In genomic region chr10:50534748-50535376, GRCh38 we compare ENCODE assay signal across 7 cellular contexts.
A peak's percentile ranks its signal among the peaks of the same experiment; 100 is the strongest.
DNase-seq lines count a peak whose midpoint lies in the region; ATAC-seq and TF ChIP-seq lines count a peak whose summit lies in the region.
"Not testable (repeated sequence)": the region's sequence is repeated elsewhere in the genome, so short reads cannot be mapped to it uniquely, and the experiment has no call there.

No MANE protein-coding gene starts in this region.

- H3K27me3 ChIP-seq in SJSA1 (replicated peaks); adipocyte (replicated peaks; ENCODE audit: control insufficient read depth, insufficient read depth, low read length): not testable (repeated sequence)

- not testable (repeated sequence) for H3K9ac ChIP-seq in adipocyte (ENCODE audit: low read length)

- H3K9me3 ChIP-seq in SJSA1 (replicated peaks); adipocyte (ENCODE audit: control insufficient read depth, low read length): not testable (repeated sequence)

- H3K9me3 Mint-ChIP-seq in Calu3 (ENCODE audit: low read depth, unreplicated experiment); natural killer cell: not testable (repeated sequence)

- CTCF ChIA-PET in Calu3 (lab: Charles Lee) = interaction anchor here (0.7 to 1.6 kb wide), 2 partner anchors 9 to 117 kb away, joined by 3 read pairs; no protein-coding TSS in a partner anchor

- not testable (repeated sequence) for H3K27ac Mint-ChIP-seq in Calu3 (ENCODE audit: unreplicated experiment); natural killer cell

- peak in 2 of 3 donors; percentile 40 to 64 for ATAC-seq in natural killer cell

- DNase-seq in Calu3 (peak; percentile 55), HS-5 (ENCODE audit: low read depth) (peak; percentile 26), SJSA1 (ENCODE audit: low read depth in 1 of 2, low spot score in 2 of 2) (peak; percentile 58 to 68), adipocyte (ENCODE audit: low read depth) (peak; percentile 39), choroid plexus epithelial cell (ENCODE audit: low read depth) (peak; percentile 92), fibroblast of the aortic adventitia (ENCODE audit: low read depth) (peak; percentile 87)
- DNase-seq in natural killer cell = not testable (repeated sequence)

- not testable (repeated sequence) for H3K27me3 Mint-ChIP-seq in Calu3 (ENCODE audit: unreplicated experiment); natural killer cell (ENCODE audit: low read depth in 2 of 2)

- H3K4me3 Mint-ChIP-seq in Calu3 (ENCODE audit: low read depth, unreplicated experiment); natural killer cell: not testable (repeated sequence)

- H3K4me1 ChIP-seq in SJSA1 (replicated peaks) = peaks cover 19% of the 10 kb centered on the region
- H3K4me1 ChIP-seq in adipocyte (ENCODE audit: control insufficient read depth, insufficient read depth, low read length) = not testable (repeated sequence)

- TF ChIP-seq CTCF in Calu3 (IDR thresholded peaks at IDR 0.05; ENCODE audit: unreplicated experiment); choroid plexus epithelial cell (conservative IDR thresholded peaks at IDR 0.05; ENCODE audit: low read depth, low read length); fibroblast of the aortic adventitia (IDR thresholded peaks at IDR 0.05; ENCODE audit: insufficient read depth, low read length); natural killer cell (IDR thresholded peaks at IDR 0.05): not testable (repeated sequence)

- not testable (repeated sequence) for H3K4me3 ChIP-seq in SJSA1; adipocyte (ENCODE audit: low read length); choroid plexus epithelial cell (ENCODE audit: low read depth, low read length); fibroblast of the aortic adventitia (ENCODE audit: low read depth, low read length)

- H3K36me3 Mint-ChIP-seq in Calu3 (ENCODE audit: insufficient read depth, unreplicated experiment); natural killer cell: not testable (repeated sequence)

- not testable (repeated sequence) for H3K36me3 ChIP-seq in SJSA1; adipocyte (ENCODE audit: control insufficient read depth, insufficient read depth, low read length, severe bottlenecking)

- H3K4me1 Mint-ChIP-seq in Calu3 (ENCODE audit: low read depth, unreplicated experiment) = peaks cover 13% of the 10 kb centered on the region
- peaks cover 12 to 25% of the 10 kb centered on the region in 2 donors for H3K4me1 Mint-ChIP-seq in natural killer cell

- BruUV-seq in Calu3 (replicated peaks; lab: Mats Ljungman, UMichigan) = not testable (repeated sequence)

- H3K27ac ChIP-seq in SJSA1 = peak overlapping the region; percentile 66

- intact Hi-C loops in Calu3 (cut with micrococcal nuclease; ENCODE audit: unreplicated experiment); natural killer cell (cut with micrococcal nuclease): not testable (repeated sequence)
